1 cellular context compared by ENCODE assay signal in the genomic region with DNA sequence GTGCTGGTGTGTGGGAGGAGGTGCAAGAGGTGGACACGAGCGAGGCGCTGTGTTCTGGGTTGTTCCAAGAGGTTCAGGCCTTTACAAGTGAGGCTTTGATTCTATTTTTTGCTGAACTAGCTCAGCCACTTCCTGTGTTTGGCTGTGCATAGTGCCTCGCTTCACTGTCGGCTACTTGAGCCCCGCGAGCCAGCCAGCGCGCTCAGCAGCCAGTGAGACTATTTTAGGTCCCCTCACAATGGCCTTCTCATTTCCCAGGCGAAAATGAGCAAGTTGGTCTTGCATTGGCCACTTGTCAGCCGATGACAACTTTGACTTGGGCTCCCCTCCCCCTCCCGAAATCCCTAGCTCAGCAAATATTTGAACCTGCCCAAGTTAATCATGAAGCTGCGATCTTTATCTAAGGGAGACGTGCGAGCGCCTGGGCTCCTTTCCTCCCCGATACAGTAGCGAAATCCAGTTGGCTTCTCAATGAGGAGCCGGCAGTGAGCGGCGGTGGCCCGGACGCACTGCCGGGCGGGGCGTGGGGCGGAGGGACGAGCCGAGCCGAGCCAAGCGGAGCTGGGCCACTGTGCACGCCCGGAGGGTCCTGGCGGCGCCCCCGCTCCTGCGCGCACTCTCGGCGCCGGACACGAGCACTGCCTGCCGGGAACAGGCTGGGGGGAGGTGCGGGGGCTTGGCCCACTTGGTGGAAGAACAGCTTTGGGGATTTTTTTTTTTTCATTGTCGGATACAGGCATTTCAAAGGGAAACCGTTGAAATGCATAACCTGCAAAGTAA.
TF ChIP-seq lines count a peak whose summit lies in the region.

No MANE protein-coding gene starts in this region.

TF ChIP-seq in GM23338, 12 proteins besides CTCF, POLR2A, EP300 and RAD21 (continued from another document):
- TF ChIP-seq, protein P1, sequence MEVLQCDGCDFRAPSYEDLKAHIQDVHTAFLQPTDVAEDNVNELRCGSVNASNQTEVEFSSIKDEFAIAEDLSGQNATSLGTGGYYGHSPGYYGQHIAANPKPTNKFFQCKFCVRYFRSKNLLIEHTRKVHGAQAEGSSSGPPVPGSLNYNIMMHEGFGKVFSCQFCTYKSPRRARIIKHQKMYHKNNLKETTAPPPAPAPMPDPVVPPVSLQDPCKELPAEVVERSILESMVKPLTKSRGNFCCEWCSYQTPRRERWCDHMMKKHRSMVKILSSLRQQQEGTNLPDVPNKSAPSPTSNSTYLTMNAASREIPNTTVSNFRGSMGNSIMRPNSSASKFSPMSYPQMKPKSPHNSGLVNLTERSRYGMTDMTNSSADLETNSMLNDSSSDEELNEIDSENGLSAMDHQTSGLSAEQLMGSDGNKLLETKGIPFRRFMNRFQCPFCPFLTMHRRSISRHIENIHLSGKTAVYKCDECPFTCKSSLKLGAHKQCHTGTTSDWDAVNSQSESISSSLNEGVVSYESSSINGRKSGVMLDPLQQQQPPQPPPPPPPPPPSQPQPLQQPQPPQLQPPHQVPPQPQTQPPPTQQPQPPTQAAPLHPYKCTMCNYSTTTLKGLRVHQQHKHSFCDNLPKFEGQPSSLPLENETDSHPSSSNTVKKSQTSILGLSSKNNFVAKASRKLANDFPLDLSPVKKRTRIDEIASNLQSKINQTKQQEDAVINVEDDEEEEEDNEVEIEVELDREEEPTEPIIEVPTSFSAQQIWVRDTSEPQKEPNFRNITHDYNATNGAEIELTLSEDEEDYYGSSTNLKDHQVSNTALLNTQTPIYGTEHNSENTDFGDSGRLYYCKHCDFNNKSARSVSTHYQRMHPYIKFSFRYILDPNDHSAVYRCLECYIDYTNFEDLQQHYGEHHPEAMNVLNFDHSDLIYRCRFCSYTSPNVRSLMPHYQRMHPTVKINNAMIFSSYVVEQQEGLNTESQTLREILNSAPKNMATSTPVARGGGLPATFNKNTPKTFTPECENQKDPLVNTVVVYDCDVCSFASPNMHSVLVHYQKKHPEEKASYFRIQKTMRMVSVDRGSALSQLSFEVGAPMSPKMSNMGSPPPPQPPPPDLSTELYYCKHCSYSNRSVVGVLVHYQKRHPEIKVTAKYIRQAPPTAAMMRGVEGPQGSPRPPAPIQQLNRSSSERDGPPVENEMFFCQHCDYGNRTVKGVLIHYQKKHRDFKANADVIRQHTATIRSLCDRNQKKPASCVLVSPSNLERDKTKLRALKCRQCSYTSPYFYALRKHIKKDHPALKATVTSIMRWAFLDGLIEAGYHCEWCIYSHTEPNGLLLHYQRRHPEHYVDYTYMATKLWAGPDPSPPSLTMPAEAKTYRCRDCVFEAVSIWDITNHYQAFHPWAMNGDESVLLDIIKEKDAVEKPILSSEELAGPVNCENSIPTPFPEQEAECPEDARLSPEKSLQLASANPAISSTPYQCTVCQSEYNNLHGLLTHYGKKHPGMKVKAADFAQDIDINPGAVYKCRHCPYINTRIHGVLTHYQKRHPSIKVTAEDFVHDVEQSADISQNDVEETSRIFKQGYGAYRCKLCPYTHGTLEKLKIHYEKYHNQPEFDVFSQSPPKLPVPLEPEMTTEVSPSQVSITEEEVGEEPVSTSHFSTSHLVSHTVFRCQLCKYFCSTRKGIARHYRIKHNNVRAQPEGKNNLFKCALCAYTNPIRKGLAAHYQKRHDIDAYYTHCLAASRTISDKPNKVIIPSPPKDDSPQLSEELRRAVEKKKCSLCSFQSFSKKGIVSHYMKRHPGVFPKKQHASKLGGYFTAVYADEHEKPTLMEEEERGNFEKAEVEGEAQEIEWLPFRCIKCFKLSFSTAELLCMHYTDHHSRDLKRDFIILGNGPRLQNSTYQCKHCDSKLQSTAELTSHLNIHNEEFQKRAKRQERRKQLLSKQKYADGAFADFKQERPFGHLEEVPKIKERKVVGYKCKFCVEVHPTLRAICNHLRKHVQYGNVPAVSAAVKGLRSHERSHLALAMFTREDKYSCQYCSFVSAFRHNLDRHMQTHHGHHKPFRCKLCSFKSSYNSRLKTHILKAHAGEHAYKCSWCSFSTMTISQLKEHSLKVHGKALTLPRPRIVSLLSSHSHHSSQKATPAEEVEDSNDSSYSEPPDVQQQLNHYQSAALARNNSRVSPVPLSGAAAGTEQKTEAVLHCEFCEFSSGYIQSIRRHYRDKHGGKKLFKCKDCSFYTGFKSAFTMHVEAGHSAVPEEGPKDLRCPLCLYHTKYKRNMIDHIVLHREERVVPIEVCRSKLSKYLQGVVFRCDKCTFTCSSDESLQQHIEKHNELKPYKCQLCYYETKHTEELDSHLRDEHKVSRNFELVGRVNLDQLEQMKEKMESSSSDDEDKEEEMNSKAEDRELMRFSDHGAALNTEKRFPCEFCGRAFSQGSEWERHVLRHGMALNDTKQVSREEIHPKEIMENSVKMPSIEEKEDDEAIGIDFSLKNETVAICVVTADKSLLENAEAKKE (CRISPR knock-in tag; IDR thresholded peaks at IDR 0.05) = no peak
- TF ChIP-seq NANOG (IDR thresholded peaks at IDR 0.05; ENCODE audit: borderline replicate concordance) = no peak
- no peak for TF ChIP-seq JUNB (IDR thresholded peaks at IDR 0.05; ENCODE audit: unreplicated experiment)
- TF ChIP-seq ETS1 (IDR thresholded peaks at IDR 0.05) = no peak
- TF ChIP-seq ZNF114 (CRISPR knock-in tag; IDR thresholded peaks at IDR 0.05) = no peak
- TF ChIP-seq EZH2phosphoT487 (IDR thresholded peaks at IDR 0.05; ENCODE audit: unreplicated experiment) = no peak
- TF ChIP-seq ZNF331 (CRISPR knock-in tag; IDR thresholded peaks at IDR 0.05; ENCODE audit: low read depth) = no peak
- TF ChIP-seq CREB1 (CRISPR knock-in tag; IDR thresholded peaks at IDR 0.05; ENCODE audit: low read depth) = no peak
- no peak for TF ChIP-seq STAT1 (IDR thresholded peaks at IDR 0.05; ENCODE audit: unreplicated experiment)
- TF ChIP-seq POLR2AphosphoS5 (IDR thresholded peaks at IDR 0.05; ENCODE audit: low read depth) = no peak; the same call in 1 of the 2 replicates
- no peak for TF ChIP-seq EZH2 (IDR thresholded peaks at IDR 0.05; ENCODE audit: low read depth, unreplicated experiment)
